Comparison of ENCODE assay signal across 19 cellular contexts in the genomic region with DNA sequence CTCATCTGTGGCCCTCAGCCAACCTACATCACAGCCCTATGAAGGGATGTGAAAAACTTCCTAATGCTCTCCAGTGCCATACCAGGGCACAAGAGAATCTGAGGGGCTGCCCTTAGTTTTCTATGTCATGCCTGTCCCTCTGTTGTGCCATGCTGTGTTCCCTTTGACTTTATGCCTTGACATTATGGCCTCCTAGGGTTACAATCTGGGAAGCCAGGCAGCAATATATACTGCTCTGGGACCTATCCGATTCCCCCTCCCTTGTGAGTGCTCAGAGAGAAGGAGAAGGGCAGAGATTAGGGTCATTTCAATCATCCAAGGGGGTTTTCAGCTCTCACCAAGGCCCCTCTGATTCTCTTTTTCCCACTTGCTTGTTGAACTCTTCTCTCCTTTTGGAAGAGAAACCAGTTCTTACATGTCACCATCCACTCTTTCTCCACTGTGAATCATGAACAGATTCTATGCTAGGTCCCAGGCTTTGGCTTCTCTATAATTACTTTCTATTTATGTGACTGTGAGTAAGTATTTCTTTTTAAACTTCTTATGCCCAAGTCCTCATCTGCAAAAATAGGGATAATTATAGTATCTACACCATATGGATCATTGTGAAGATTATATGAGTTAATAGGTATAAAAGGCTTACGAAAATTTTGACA. TPM values are rescaled to one million over a fixed set of nuclear protein-coding genes. Genes with fewer than 3 reads are reported as not detected.
A peak's percentile ranks its signal among the peaks of the same experiment; 100 is the strongest.
DNase-seq lines count a peak whose midpoint lies in the region; ATAC-seq and TF ChIP-seq lines count a peak whose summit lies in the region.
"Had no signal": no experiment of that assay in that cellular context is flagged by ENCODE, and none has a peak within 500 bp of the region (broad histone marks: within the 10 kb centered on the region; RNA-seq: fewer than 3 reads in every experiment).

No MANE protein-coding gene starts in this region.

- peaks cover 15% of the 10 kb centered on the region for H3K4me1 ChIP-seq in psoas muscle

- ATAC-seq in psoas muscle, result peak; percentile 77 to 93 (median 89)
- ATAC-seq in GM18517 (IDR thresholded peaks at IDR 0.05; ENCODE audit: unreplicated experiment), result no peak

- no peaks in the 10 kb centered on the region for H3K36me3 ChIP-seq in psoas muscle (ENCODE audit: insufficient read depth in 1 of 2, low read depth in 1 of 2)
- H3K36me3 ChIP-seq: SJSA1 had no signal

- no peaks in the 10 kb centered on the region for H3K9me3 ChIP-seq in psoas muscle
- H3K9me3 ChIP-seq: SJSA1 had no signal

- H3K27ac ChIP-seq in psoas muscle, result peak overlapping the region; percentile 78
- H3K27ac ChIP-seq: 22Rv1, SJSA1 had no signal

- no peaks in the 10 kb centered on the region for H3K27me3 ChIP-seq in psoas muscle (ENCODE audit: insufficient read depth in 3 of 3, low read length in 2 of 3)
- H3K27me3 ChIP-seq: SJSA1 had no signal

- H3K4me3 ChIP-seq in epithelial cell of esophagus (ENCODE audit: low read length) (no peak overlapping the region), psoas muscle (no peak overlapping the region)
- H3K4me3 ChIP-seq: PC-9, SJSA1 had no signal

- WGBS in psoas muscle, 3 donors, result 79 to 93% (median 89%) methylated on average over 2 of the region's 2 CpGs

- DNase-seq in DMS53 (lab: John Stamatoyannopoulos, UW), result peak; percentile 7
- DNase-seq in DMS53 treated with DMSO at 0.1 percent for 48 hours (lab: John Stamatoyannopoulos, UW; ENCODE audit: unreplicated experiment), result no peak
- DNase-seq in LHCN-M2 (ENCODE audit: low read depth), result peak; percentile 29
- DNase-seq in epithelial cell of esophagus (ENCODE audit: low read depth), result peak; percentile 60
- no peak for DNase-seq in psoas muscle
- DNase-seq in NCI-H345 (lab: John Stamatoyannopoulos, UW), result no peak
- DNase-seq in NCI-H345 treated with DMSO at 0.1 percent for 48 hours (lab: John Stamatoyannopoulos, UW; ENCODE audit: unreplicated experiment), result no peak
- DNase-seq: CD4-positive, alpha-beta memory T cell; DMS79 treated with DMSO at 0.1 percent for 48 hours; Karpas-422; NCI-H1105 treated with DMSO at 0.1 percent for 48 hours; NCI-H187; NCI-H446; NCI-H748 treated with DMSO at 0.1 percent for 48 hours had no signal

- no peak for TF ChIP-seq CTCF in epithelial cell of esophagus (IDR thresholded peaks at IDR 0.05; ENCODE audit: insufficient read depth, low read depth, low read length, missing control alignments)
- no peak for TF ChIP-seq CTCF in psoas muscle (IDR thresholded peaks at IDR 0.05)

- intact Hi-C loops in psoas muscle (cut with DNase I), result loop anchor here in 1 of 2 donors (1.0 kb wide), 1 partner anchor 40 kb away; no protein-coding TSS in a partner anchor

RNA-seq across cellular contexts. Expression of a gene that starts 14.2 kb away (rescaled TPM):
- total RNA-seq in LHCN-M2 (2014; rRNA removed), result 1.9 and 2.9 TPM in 2 replicates
- polyA plus RNA-seq in LHCN-M2 (2012), result 0.45 TPM
- 1 to 10 TPM; 1.4 to 4.2 (median 1.8) TPM for total RNA-seq in psoas muscle
- 1 to 10 TPM in 1 of 3 donors, under 1 TPM in 2; 0.10 to 1.3 (median 0.44) TPM for polyA plus RNA-seq in psoas muscle
- total RNA-seq: CD4-positive, alpha-beta memory T cell had no signal

RNA-seq across cellular contexts. Expression of a gene that starts 25.8 kb away (rescaled TPM):
- total RNA-seq in LHCN-M2 (2014; rRNA removed) (13.6 and 18.0 TPM in 2 replicates), psoas muscle (10 to 100 TPM; 26.7 to 30.9 (median 27.8) TPM)
- polyA plus RNA-seq in LHCN-M2 (2012), result 20.3 TPM
- polyA plus RNA-seq in psoas muscle, result 10 to 100 TPM in 2 of 3 donors, 1 to 10 TPM in 1; 4.6 to 12.7 (median 12.3) TPM

RNA-seq across cellular contexts. Expression of a gene that starts 51.1 kb away (rescaled TPM):
- total RNA-seq in LHCN-M2 (2014; rRNA removed) (1.4 and 1.7 TPM in 2 replicates), psoas muscle (under 1 TPM in 1 of 4 donors, not detected in 3; 0.41 TPM)
- polyA plus RNA-seq in LHCN-M2 (2012), result 0.10 TPM
- polyA plus RNA-seq in psoas muscle, result under 1 TPM in 1 of 3 donors, not detected in 2; 0.08 TPM
- total RNA-seq: CD4-positive, alpha-beta memory T cell; G401; PC-9 had no signal
- polyA plus RNA-seq: CD4-positive, alpha-beta memory T cell had no signal

Comparison
In these comparisons a context has a peak if more than half of its experiments do, and no peak if none do; other contexts are left out.
1. DNase-seq: peak in DMS53 (single experiment), LHCN-M2 (single experiment) and epithelial cell of esophagus (single experiment); none in DMS53 treated with DMSO at 0.1 percent for 48 hours (single experiment), psoas muscle (0 of 2), NCI-H345 (single experiment) and NCI-H345 treated with DMSO at 0.1 percent for 48 hours (single experiment).